Comparison of ENCODE assay signal across 8 cellular contexts in genomic region chr17:41547921-41548843, GRCh38. TPM values are rescaled to one million over a fixed set of nuclear protein-coding genes. Genes with fewer than 3 reads are reported as not detected.
DNase-seq lines count a peak whose midpoint lies in the region; ATAC-seq and TF ChIP-seq lines count a peak whose summit lies in the region.

No MANE protein-coding gene starts in this region.

- peaks cover 26% of the 10 kb centered on the region for H3K27me3 Mint-ChIP-seq in central memory CD8-positive, alpha-beta T cell

- CTCF ChIA-PET in HEK293 (lab: Yijun Ruan, JAX): interaction anchor here (0.5 to 16.6 kb wide), 98 partner anchors 11 to 931 kb away, joined by 3 to 546 read pairs (median 6); partner anchors contain the start of genes KRT13, KRT15, KRT17 and KRT19

- H3K9me3 ChIP-seq in HEK293 (ENCODE audit: control insufficient read depth, insufficient read depth, low read depth, low read length) (no peaks in the 10 kb centered on the region), mesodermal cell (ENCODE audit: control insufficient read depth, low read length) (peaks cover 5% of the 10 kb centered on the region)

- no peaks in the 10 kb centered on the region for H3K9me3 Mint-ChIP-seq in central memory CD8-positive, alpha-beta T cell

- H3K36me3 Mint-ChIP-seq in central memory CD8-positive, alpha-beta T cell (ENCODE audit: insufficient read depth): no peaks in the 10 kb centered on the region

- H3K4me1 Mint-ChIP-seq in central memory CD8-positive, alpha-beta T cell: peaks cover 17% of the 10 kb centered on the region

- peak overlapping the region; percentile 1; the same call in 1 of the 2 replicates for H3K27ac ChIP-seq in HEK293 (ENCODE audit: extremely low read depth, low read depth, low read length)
- H3K27ac ChIP-seq in mesodermal cell (ENCODE audit: low read depth, low read length, severe bottlenecking): peak overlapping the region; percentile 91

- ATAC-seq in central memory CD8-positive, alpha-beta T cell (replicated peaks; ENCODE audit: extremely low read depth, poor library complexity, severe bottlenecking): no peak
- no peak for ATAC-seq in HG02870 (IDR thresholded peaks at IDR 0.05; ENCODE audit: unreplicated experiment)
- ATAC-seq in GM18909 (IDR thresholded peaks at IDR 0.05; ENCODE audit: poor library complexity, unreplicated experiment): no peak

- H3K4me3 ChIP-seq in HEK293 (ENCODE audit: low read depth, low read length): no peak overlapping the region
- H3K4me3 ChIP-seq in mesodermal cell (ENCODE audit: extremely low read depth, insufficient read depth, low read length, poor library complexity, severe bottlenecking): no peak overlapping the region

- H3K36me3 ChIP-seq in HEK293 (ENCODE audit: control insufficient read depth in 2 of 2, insufficient read depth in 1 of 2, low read length in 2 of 2) (no peaks in the 10 kb centered on the region), mesodermal cell (ENCODE audit: control insufficient read depth, insufficient read depth, low read length) (no peaks in the 10 kb centered on the region)

- DNase-seq in 8988T: peak; percentile 66
- DNase-seq in UCSD-AML1 (lab: John Stamatoyannopoulos, UW; ENCODE audit: unreplicated experiment): peak; percentile 25
- no peak for DNase-seq in central memory CD8-positive, alpha-beta T cell (ENCODE audit: low spot score in 2 of 2)
- DNase-seq in stimulated activated CD8-positive, alpha-beta memory T cell treated with anti-CD3 and anti-CD28 coated beads, Interleukin-15, amount 100 ng/mL, for 4 hours (ENCODE audit: low read depth in 2 of 2): peak; percentile 49 to 56

- H3K4me1 ChIP-seq in HEK293 (ENCODE audit: control insufficient read depth, insufficient read depth, low read length): no peaks in the 10 kb centered on the region
- H3K4me1 ChIP-seq in mesodermal cell (ENCODE audit: control insufficient read depth, insufficient read depth, low read length, poor library complexity, severe bottlenecking): peaks cover 23% of the 10 kb centered on the region

- H3K4me3 Mint-ChIP-seq in central memory CD8-positive, alpha-beta T cell: peak overlapping the region; percentile 57

- WGBS in mesodermal cell (ENCODE audit: insufficient coverage in 2 of 2), 2 experiments: 67 to 68% methylated on average over 17 to 18 of the region's 23 CpGs

- H3K27ac Mint-ChIP-seq in central memory CD8-positive, alpha-beta T cell (ENCODE audit: low read depth): peak overlapping the region; percentile 58

- TF ChIP-seq CTCF in HEK293 (tag by site-specific recombination; IDR thresholded peaks at IDR 0.05): no peak

- POLR2A ChIA-PET in HEK293 (lab: Yijun Ruan, JAX): interaction anchor here (0.6 to 1.8 kb wide), 8 partner anchors 20 to 140 kb away, joined by 3 to 10 read pairs (median 5); partner anchors contain the start of genes EIF1 and KRT19

TF ChIP-seq in HEK293, 187 proteins besides CTCF, POLR2A, EP300 and RAD21 (continues in another document):
- TF ChIP-seq ZNF629 (tag by site-specific recombination; IDR thresholded peaks at IDR 0.05) (peak; percentile 31; the same call in 1 of the 2 replicates), GLIS2 (tag by site-specific recombination; IDR thresholded peaks at IDR 0.05) (peak; percentile 20; the same call in 1 of the 2 replicates), SP7 (tag by site-specific recombination; IDR thresholded peaks at IDR 0.05) (peak; percentile 32; the same call in 1 of the 2 replicates), ZNF768 (tag by site-specific recombination; IDR thresholded peaks at IDR 0.05) (no peak), BCL6B (tag by site-specific recombination; IDR thresholded peaks at IDR 0.05) (no peak; the same call in 1 of the 2 replicates), ZNF292 (tag by site-specific recombination; IDR thresholded peaks at IDR 0.05; ENCODE audit: borderline replicate concordance, low read depth) (no peak), ZNF600 (tag by site-specific recombination; IDR thresholded peaks at IDR 0.05) (peak; percentile 91), ATF2 (tag by site-specific recombination; IDR thresholded peaks at IDR 0.05; ENCODE audit: low read depth) (no peak), ZNF488 (tag by site-specific recombination; IDR thresholded peaks at IDR 0.05) (no peak), ZNF132 (tag by site-specific recombination; IDR thresholded peaks at IDR 0.05; ENCODE audit: borderline replicate concordance) (no peak), ZBTB10 (tag by site-specific recombination; IDR thresholded peaks at IDR 0.05) (peak; percentile 39; the same call in 1 of the 2 replicates), ZNF398 (tag by site-specific recombination; IDR thresholded peaks at IDR 0.05) (no peak), ZNF660 (tag by site-specific recombination; IDR thresholded peaks at IDR 0.05) (no peak), ZFP3 (tag by site-specific recombination; IDR thresholded peaks at IDR 0.05; ENCODE audit: low read depth) (no peak)

RNA-seq across cellular contexts. Expression of gene KRT19, which starts 20.1 kb away (rescaled TPM):
- 638 TPM for polyA plus RNA-seq in mesodermal cell (2013, experiment 1 of 2)
- 743 TPM for polyA plus RNA-seq in mesodermal cell (2013, experiment 2 of 2)

RNA-seq across cellular contexts. Expression of gene KRT9, which starts 23.7 kb away (rescaled TPM):
- not detected for polyA plus RNA-seq in mesodermal cell (2013, experiment 1 of 2)
- polyA plus RNA-seq in mesodermal cell (2013, experiment 2 of 2): not detected

RNA-seq across cellular contexts. Expression of gene KRT15, which starts 29.5 kb away (rescaled TPM):
- polyA plus RNA-seq in mesodermal cell (2013, experiment 1 of 2): 0.22 TPM
- 0.40 TPM for polyA plus RNA-seq in mesodermal cell (2013, experiment 2 of 2)

RNA-seq across cellular contexts. Expression of gene KRT14, which starts 38.5 kb away (rescaled TPM):
- polyA plus RNA-seq in mesodermal cell (2013, experiment 1 of 2): not detected
- polyA plus RNA-seq in mesodermal cell (2013, experiment 2 of 2): not detected

RNA-seq across cellular contexts. Expression of gene KRT13, which starts 42.8 kb away (rescaled TPM):
- polyA plus RNA-seq in mesodermal cell (2013, experiment 1 of 2): not detected
- polyA plus RNA-seq in mesodermal cell (2013, experiment 2 of 2): not detected

Comparison
In these comparisons a context has a peak if more than half of its experiments do, and no peak if none do; other contexts are left out.
1. DNase-seq: peak in 8988T (single experiment), UCSD-AML1 (single experiment) and stimulated activated CD8-positive, alpha-beta memory T cell treated with anti-CD3 and anti-CD28 coated beads, Interleukin-15, amount 100 ng/mL, for 4 hours (2 of 2); none in central memory CD8-positive, alpha-beta T cell (0 of 2).